ENCODE assay signal across 8 cellular contexts in the genomic region with DNA sequence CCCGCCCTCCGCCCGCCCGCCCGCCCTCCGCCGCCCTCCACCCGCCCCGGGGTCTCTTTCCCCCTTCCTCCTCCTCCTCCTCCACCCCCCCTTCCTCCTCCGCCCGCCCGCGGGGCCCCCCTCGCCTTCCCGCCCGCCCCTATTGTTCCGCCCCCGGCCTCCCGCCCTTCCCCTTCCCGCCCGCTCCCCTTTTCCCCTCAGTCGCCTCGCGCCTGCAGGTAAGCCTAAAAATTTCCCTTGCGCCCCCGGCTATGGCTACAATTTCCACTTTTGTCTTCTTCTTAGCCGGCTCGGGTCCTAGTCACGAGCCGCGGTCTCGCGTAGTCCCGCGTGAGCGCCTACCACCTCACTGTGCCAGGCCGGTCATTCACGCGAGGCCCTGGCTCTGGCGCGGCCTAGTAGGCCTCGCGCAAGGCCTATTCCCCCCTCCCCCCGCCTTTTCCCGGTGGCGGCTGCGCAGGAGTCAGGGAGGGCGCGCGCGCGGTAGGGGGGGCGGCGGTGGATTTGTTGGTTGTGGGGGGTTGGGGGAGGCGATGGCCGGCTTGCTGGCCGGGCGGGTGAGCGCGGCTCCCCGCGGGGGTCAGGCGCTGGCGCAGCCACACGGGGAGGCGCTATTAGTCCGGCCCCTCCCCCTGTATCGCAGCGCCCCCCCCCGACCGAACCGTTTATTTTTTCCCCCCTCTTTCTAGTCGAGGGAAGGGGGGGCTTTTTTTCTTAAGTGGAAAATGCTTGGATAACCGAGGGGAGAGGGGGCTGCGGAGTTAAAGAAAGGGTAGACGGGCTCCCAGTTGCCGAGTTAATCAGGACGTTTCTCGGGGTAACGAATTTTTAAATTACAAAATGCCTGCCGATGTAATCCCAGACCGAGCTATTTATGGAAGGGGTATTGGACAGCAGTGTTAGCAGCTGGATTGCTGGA. TPM values are rescaled to one million over a fixed set of nuclear protein-coding genes. Genes with fewer than 3 reads are reported as not detected.
A peak's percentile ranks its signal among the peaks of the same experiment; 100 is the strongest.
DNase-seq lines count a peak whose midpoint lies in the region; ATAC-seq and TF ChIP-seq lines count a peak whose summit lies in the region.

No MANE protein-coding gene starts in this region.

- no peaks in the 10 kb centered on the region for H3K9me3 ChIP-seq in IMR-90 (ENCODE audit: control insufficient read depth, insufficient read depth, low read length)

- DNase-seq in GM13977 (ENCODE audit: low spot score): peak; percentile 87
- DNase-seq in IMR-90: peak; percentile 85
- peak; percentile 86 for DNase-seq in RKO (ENCODE audit: low spot score)
- peak; percentile 91 for DNase-seq in activated effector memory CD4-positive, alpha-beta T cell treated with anti-CD3 and anti-CD28 coated beads, Interleukin-2, amount 50 U/mL, for 16 hours
- peak; percentile 85 for DNase-seq in fibroblast of the aortic adventitia (ENCODE audit: low read depth)
- peak; percentile 70 to 93 (median 83) for DNase-seq in stimulated activated naive CD4-positive, alpha-beta T cell (lab: John Stamatoyannopoulos, UW)

- TF ChIP-seq RAD21 in IMR-90 (IDR thresholded peaks at IDR 0.05; ENCODE audit: low read length): no peak

- peak overlapping the region; percentile 89 for H4K91ac ChIP-seq in IMR-90 (ENCODE audit: insufficient read depth, low read depth, low read length)

- no TSS peak for BruUV-seq in IMR-90 (replicated peaks; lab: Mats Ljungman, UMichigan)

- H3K79me1 ChIP-seq in IMR-90 (ENCODE audit: low read depth in 1 of 2, low read length in 2 of 2): peaks cover 26 to 43% of the 10 kb centered on the region in 2 experiments

- CTCF ChIA-PET in IMR-90 (lab: Yijun Ruan, JAX): no interaction called here

- H3K4ac ChIP-seq in IMR-90 (ENCODE audit: low read depth, low read length): peak overlapping the region; percentile 95

- no peaks in the 10 kb centered on the region for H3K9me3 Mint-ChIP-seq in nephron

- peak overlapping the region; percentile 98 for H3K4me2 ChIP-seq in IMR-90 (ENCODE audit: low read depth, low read length)

- peak overlapping the region; percentile 98 for H3K4me3 ChIP-seq in IMR-90 (ENCODE audit: insufficient read depth, low read depth, low read length)
- H3K4me3 ChIP-seq in fibroblast of the aortic adventitia (ENCODE audit: low read depth, low read length): peak overlapping the region; percentile 76

- H3K27me3 ChIP-seq in IMR-90 (ENCODE audit: control insufficient read depth, insufficient read depth, low read length): no peaks in the 10 kb centered on the region

- peak overlapping the region; percentile 95 for H4K5ac ChIP-seq in IMR-90 (ENCODE audit: low read depth, low read length)

- POLR2A ChIA-PET in IMR-90 (lab: Charles Lee; ENCODE audit: unreplicated experiment): no interaction called here

- no peaks in the 10 kb centered on the region for H3K27me3 Mint-ChIP-seq in nephron (ENCODE audit: low read depth)

- H3K4me1 ChIP-seq in IMR-90 (ENCODE audit: control insufficient read depth, insufficient read depth, low read length): peaks cover 5% of the 10 kb centered on the region

- H3K14ac ChIP-seq in IMR-90 (replicated peaks; ENCODE audit: low read depth, low read length): peak overlapping the region; percentile 98

- H4K20me1 ChIP-seq in IMR-90 (ENCODE audit: insufficient read depth, low read length): peaks cover 52% of the 10 kb centered on the region

- intact Hi-C loops in IMR-90 (cut with micrococcal nuclease): loop anchor here (5.0 kb wide), 1 partner anchor 50 kb away; a partner anchor contains a TSS

- peak overlapping the region; percentile 69 to 98 (median 82) for H3K27ac Mint-ChIP-seq in nephron

- in situ Hi-C loops in GM13977 (cut with MboI; ENCODE audit: low pct_unique_long_range_greater_than_20kb, low sequenced_read_pairs, unreplicated experiment) (no loop called here), IMR-90 (cut with MboI; ENCODE audit: low sequenced_read_pairs) (no loop called here)

- peaks cover 28% of the 10 kb centered on the region for H3K36me3 ChIP-seq in IMR-90 (ENCODE audit: control insufficient read depth, insufficient read depth, low read length)

- H2BK20ac ChIP-seq in IMR-90 (ENCODE audit: low read depth, low read length): no peak overlapping the region

- peak overlapping the region; percentile 61 to 96; a peak in 3 of 4 replicates for H4K8ac ChIP-seq in IMR-90 (ENCODE audit: low read depth in 2 of 2, low read length in 2 of 2)

- TF ChIP-seq POLR2A in IMR-90 (IDR thresholded peaks at IDR 0.05; ENCODE audit: low read depth, low read length): peak; percentile 73

- H2AK9ac ChIP-seq in IMR-90 (replicated peaks; ENCODE audit: low read depth, low read length, poor library complexity): peak overlapping the region; percentile 99

- peak overlapping the region; percentile 93 for H3K18ac ChIP-seq in IMR-90 (ENCODE audit: low read depth, low read length)

- H3K9ac ChIP-seq in IMR-90 (ENCODE audit: low read depth, low read length): peak overlapping the region; percentile 96

- H3K27ac ChIP-seq in IMR-90 (ENCODE audit: insufficient read depth, low read length): peak overlapping the region; percentile 92

- ATAC-seq in IMR-90 (ENCODE audit: low read depth) (peak; percentile 69), HG03469 (IDR thresholded peaks at IDR 0.05; ENCODE audit: unreplicated experiment) (no peak)

- TF ChIP-seq CTCF in GM13977 (IDR thresholded peaks at IDR 0.05; ENCODE audit: extremely low read depth, insufficient read depth, missing control alignments): peak; percentile 42
- TF ChIP-seq CTCF in IMR-90 (conservative IDR thresholded peaks at IDR 0.05; ENCODE audit: low read depth, low read length): peak; percentile 40
- no peak for TF ChIP-seq CTCF in fibroblast of the aortic adventitia (IDR thresholded peaks at IDR 0.05; ENCODE audit: insufficient read depth, low read length)
- TF ChIP-seq CTCF in nephron (IDR thresholded peaks at IDR 0.05; ENCODE audit: unreplicated experiment in 3 of 3): no peak

- H2BK120ac ChIP-seq in IMR-90 (ENCODE audit: low read depth, low read length): no peak overlapping the region

- peak overlapping the region; percentile 96 for H2AK5ac ChIP-seq in IMR-90 (ENCODE audit: low read depth, low read length)

- peak overlapping the region; percentile 97 to 100 (median 99) for H3K4me3 Mint-ChIP-seq in nephron

- dilution Hi-C loops in IMR-90 (cut with HindIII; ENCODE audit: low sequenced_read_pairs, unreplicated experiment): no loop called here

- H3K23ac ChIP-seq in IMR-90 (ENCODE audit: low read depth, low read length): peak overlapping the region; percentile 87

- H2BK5ac ChIP-seq in IMR-90 (ENCODE audit: low read depth, low read length, poor library complexity, severe bottlenecking): peak overlapping the region; percentile 97

- H3K36me3 Mint-ChIP-seq in nephron (ENCODE audit: low read depth): peaks cover 52% of the 10 kb centered on the region

- no peaks in the 10 kb centered on the region for H3K9me1 ChIP-seq in IMR-90 (ENCODE audit: insufficient read depth, low read length)

- no peak overlapping the region for H2BK15ac ChIP-seq in IMR-90 (ENCODE audit: low read depth, low read length)

- 0% methylated on average over 12 of the region's 82 CpGs; no CpG with 5 or more reads in 1 of the 2 experiments for WGBS in IMR-90 (ENCODE audit: extremely low coverage in 2 of 2, insufficient read length in 1 of 2), 2 experiments

- H3K4me1 Mint-ChIP-seq in nephron: peaks cover 26% of the 10 kb centered on the region

- H3K56ac ChIP-seq in IMR-90 (ENCODE audit: extremely low read depth, insufficient read depth, low read length): peak overlapping the region; percentile 92

- peak overlapping the region; percentile 94 for H2AFZ ChIP-seq in IMR-90 (replicated peaks; ENCODE audit: low read length, poor library complexity)

TF ChIP-seq in IMR-90, 13 proteins besides CTCF, POLR2A, EP300 and RAD21:
- TF ChIP-seq RCOR1 (IDR thresholded peaks at IDR 0.05; ENCODE audit: insufficient replicate concordance, low read length) (no peak), CHD1 (IDR thresholded peaks at IDR 0.05; ENCODE audit: low read depth, low read length) (peak; percentile 90; the same call in 1 of the 2 replicates), MAZ (IDR thresholded peaks at IDR 0.05; ENCODE audit: borderline replicate concordance, low read depth, low read length) (peak; percentile 75; the same call in 1 of the 2 replicates), SMC3 (IDR thresholded peaks at IDR 0.05; ENCODE audit: low read depth, low read length) (no peak; the same call in 1 of the 2 replicates), FOS (IDR thresholded peaks at IDR 0.05; ENCODE audit: low read depth, low read length) (no peak), BHLHE40 (IDR thresholded peaks at IDR 0.05; ENCODE audit: low read depth, low read length) (0 out of 2 replicates have a peak, but pooled peaks have one; percentile 32)

RNA-seq across cellular contexts. Expression of a gene that starts 0.5 kb away (rescaled TPM):
- total RNA-seq in IMR-90 (2012; rRNA removed): 190 and 198 TPM in 2 replicates
- 409 and 586 TPM in 2 replicates for polyA plus RNA-seq in IMR-90 (2012; rRNA removed)
- polyA plus RNA-seq in IMR-90 (2012; cell fraction: cytosol; rRNA removed): 248 and 496 TPM in 2 replicates
- polyA plus RNA-seq in IMR-90 (2012; cell fraction: nucleus; rRNA removed; ENCODE audit: low replicate concordance): 390 and 761 TPM in 2 replicates
- 165 and 233 TPM in 2 replicates for total RNA-seq in fibroblast of the aortic adventitia (ENCODE audit: low replicate concordance)

RNA-seq across cellular contexts. Expression of a gene that starts 10.9 kb away (rescaled TPM):
- 25.5 and 31.4 TPM in 2 replicates for total RNA-seq in IMR-90 (2012; rRNA removed)
- polyA plus RNA-seq in IMR-90 (2012; rRNA removed): 95.7 and 114 TPM in 2 replicates
- 64.4 and 67.7 TPM in 2 replicates for polyA plus RNA-seq in IMR-90 (2012; cell fraction: cytosol; rRNA removed)
- 27.8 and 46.6 TPM in 2 replicates for polyA plus RNA-seq in IMR-90 (2012; cell fraction: nucleus; rRNA removed; ENCODE audit: low replicate concordance)
- total RNA-seq in fibroblast of the aortic adventitia (ENCODE audit: low replicate concordance): 59.5 and 60.0 TPM in 2 replicates

RNA-seq across cellular contexts. Expression of a gene that starts 28.8 kb away (rescaled TPM):
- total RNA-seq in IMR-90 (2012; rRNA removed): not detected in 2 replicates
- not detected in 2 replicates for polyA plus RNA-seq in IMR-90 (2012; rRNA removed)
- polyA plus RNA-seq in IMR-90 (2012; cell fraction: cytosol; rRNA removed): not detected in 2 replicates
- polyA plus RNA-seq in IMR-90 (2012; cell fraction: nucleus; rRNA removed; ENCODE audit: low replicate concordance): 0.04 TPM in 1 of 2 replicates, not detected in the other
- not detected in 2 replicates for total RNA-seq in fibroblast of the aortic adventitia (ENCODE audit: low replicate concordance)

RNA-seq across cellular contexts. Expression of a gene that starts 46.8 kb away (rescaled TPM):
- total RNA-seq in IMR-90 (2012; rRNA removed): 20.6 and 29.0 TPM in 2 replicates
- 48.6 and 52.5 TPM in 2 replicates for polyA plus RNA-seq in IMR-90 (2012; rRNA removed)
- polyA plus RNA-seq in IMR-90 (2012; cell fraction: cytosol; rRNA removed): 18.8 and 22.6 TPM in 2 replicates
- 284 and 449 TPM in 2 replicates for polyA plus RNA-seq in IMR-90 (2012; cell fraction: nucleus; rRNA removed; ENCODE audit: low replicate concordance)
- total RNA-seq in fibroblast of the aortic adventitia (ENCODE audit: low replicate concordance): 32.1 and 118 TPM in 2 replicates

RNA-seq across cellular contexts. Expression of a gene that starts 48.7 kb away (rescaled TPM):
- 27.4 and 27.8 TPM in 2 replicates for total RNA-seq in IMR-90 (2012; rRNA removed)
- 46.1 and 49.6 TPM in 2 replicates for polyA plus RNA-seq in IMR-90 (2012; rRNA removed)
- 31.9 and 38.5 TPM in 2 replicates for polyA plus RNA-seq in IMR-90 (2012; cell fraction: cytosol; rRNA removed)
- 128 and 140 TPM in 2 replicates for polyA plus RNA-seq in IMR-90 (2012; cell fraction: nucleus; rRNA removed; ENCODE audit: low replicate concordance)
- 32.4 and 43.9 TPM in 2 replicates for total RNA-seq in fibroblast of the aortic adventitia (ENCODE audit: low replicate concordance)

Comparison
In these comparisons a context has a peak if more than half of its experiments do, and no peak if none do; other contexts are left out.
1. CTCF ChIP-seq: peak in GM13977 (single experiment) and IMR-90 (single experiment); none in fibroblast of the aortic adventitia (single experiment) and nephron (0 of 3).
2. Peak in every context shown above with its lines, with median percentiles within 50 percentile points of each other: DNase-seq.